Comparison of ENCODE assay signal across 18 cellular contexts in genomic region chr3:126107960-126108688, GRCh38. TPM values are rescaled to one million over a fixed set of nuclear protein-coding genes. Genes with fewer than 3 reads are reported as not detected.
DNase-seq lines count a peak whose midpoint lies in the region; ATAC-seq and TF ChIP-seq lines count a peak whose summit lies in the region.
"Had no signal": no experiment of that assay in that cellular context is flagged by ENCODE, and none has a peak within 500 bp of the region (broad histone marks: within the 10 kb centered on the region; RNA-seq: fewer than 3 reads in every experiment).

No MANE protein-coding gene starts in this region.

- H3K36me3 ChIP-seq in hepatocyte (replicated peaks; ENCODE audit: insufficient read depth, low read depth): no peaks in the 10 kb centered on the region
- H3K36me3 ChIP-seq: brain microvascular endothelial cell, HAP-1, tibial nerve had no signal

- H3K4me1 ChIP-seq in hepatocyte (ENCODE audit: insufficient read depth): no peaks in the 10 kb centered on the region
- H3K4me1 ChIP-seq: HAP-1 had no signal

- intact Hi-C loops in posterior vena cava (cut with DNase I): no loop called here

- 90% methylated on average over 8 of the region's 8 CpGs for WGBS in hepatocyte (ENCODE audit: low lambda C conversion rate, missing lambda C conversion rate)

- no peaks in the 10 kb centered on the region for H3K9me2 ChIP-seq in hepatocyte (replicated peaks; ENCODE audit: insufficient read depth)

- TF ChIP-seq CTCF in NB4 (IDR thresholded peaks at IDR 0.05; ENCODE audit: low read depth, low read length) (no peak), hepatocyte (IDR thresholded peaks at IDR 0.05; ENCODE audit: poor library complexity) (no peak)

- no peaks in the 10 kb centered on the region for H3K27me3 ChIP-seq in hepatocyte
- H3K27me3 ChIP-seq: brain microvascular endothelial cell, tibial nerve had no signal

- H3K9me3 ChIP-seq in hepatocyte (ENCODE audit: low read depth): no peaks in the 10 kb centered on the region
- H3K9me3 ChIP-seq: HAP-1, tibial nerve had no signal

- H4K20me1 ChIP-seq in hepatocyte (ENCODE audit: insufficient read depth, poor library complexity, severe bottlenecking): no peaks in the 10 kb centered on the region

- H3K27ac ChIP-seq in hepatocyte: no peak overlapping the region
- H3K27ac ChIP-seq: brain microvascular endothelial cell, tibial nerve had no signal

- no peak overlapping the region for H3K4me2 ChIP-seq in hepatocyte

- no peak overlapping the region for H2AFZ ChIP-seq in hepatocyte

- H3K4me3 ChIP-seq in NB4 (ENCODE audit: low read depth, low read length) (no peak overlapping the region), hepatocyte (no peak overlapping the region)
- H3K4me3 ChIP-seq: HAP-1, tibial nerve had no signal

- no peak for TF ChIP-seq POLR2A in NB4 (IDR thresholded peaks at IDR 0.05; ENCODE audit: extremely low read depth, insufficient read length)

- DNase-seq in ELR (ENCODE audit: low read depth): peak; percentile 22
- DNase-seq in NB4 (ENCODE audit: low read depth): peak; percentile 20
- peak; percentile 2 for DNase-seq in hepatocyte (ENCODE audit: low spot score)
- peak; percentile 72 for DNase-seq in posterior vena cava (ENCODE audit: low spot score)
- no peak for DNase-seq in SK-N-DZ (ENCODE audit: low spot score)
- DNase-seq in NCI-H510A (lab: John Stamatoyannopoulos, UW): no peak
- DNase-seq in NCI-H524 (lab: John Stamatoyannopoulos, UW): no peak
- DNase-seq: activated CD4-positive, alpha-beta T cell treated with anti-CD3 and anti-CD28 coated beads for 4 hours; activated gamma-delta T cell treated with Interleukin-2 at 50 U/mL for 16 hours; brain microvascular endothelial cell; NCI-H1092; NCI-H187 treated with DMSO at 0.1 percent for 48 hours; NCI-H69; occipital lobe; T-helper 17 cell had no signal

- H3K79me2 ChIP-seq in hepatocyte: no peaks in the 10 kb centered on the region

- no peak for ATAC-seq in esophagus mucosa
- ATAC-seq: T-helper 17 cell had no signal

RNA-seq across cellular contexts. Expression of gene SLC41A3, which starts 24.2 kb away (rescaled TPM):
- total RNA-seq in hepatocyte (43.4 and 52.9 TPM in 2 replicates), posterior vena cava (10 to 100 TPM; 44.7 to 49.0 TPM), esophagus mucosa (22.9 TPM)
- 29.3 and 31.2 TPM in 2 replicates for polyA plus RNA-seq in hepatocyte
- polyA plus RNA-seq in SK-N-DZ (2014; cell fraction: cytosol; rRNA removed): 25.8 and 31.9 TPM in 2 replicates
- 52.5 and 76.5 TPM in 2 replicates for polyA plus RNA-seq in SK-N-DZ (2014; cell fraction: nucleus; rRNA removed)

Comparison
In these comparisons a context has a peak if more than half of its experiments do, and no peak if none do; other contexts are left out.
1. DNase-seq: peak in ELR (single experiment), NB4 (single experiment), hepatocyte (single experiment) and posterior vena cava (single experiment); none in SK-N-DZ (single experiment), NCI-H510A (single experiment) and NCI-H524 (0 of 2).